Comparison of ENCODE assay signal across 8 cellular contexts in the genomic region with DNA sequence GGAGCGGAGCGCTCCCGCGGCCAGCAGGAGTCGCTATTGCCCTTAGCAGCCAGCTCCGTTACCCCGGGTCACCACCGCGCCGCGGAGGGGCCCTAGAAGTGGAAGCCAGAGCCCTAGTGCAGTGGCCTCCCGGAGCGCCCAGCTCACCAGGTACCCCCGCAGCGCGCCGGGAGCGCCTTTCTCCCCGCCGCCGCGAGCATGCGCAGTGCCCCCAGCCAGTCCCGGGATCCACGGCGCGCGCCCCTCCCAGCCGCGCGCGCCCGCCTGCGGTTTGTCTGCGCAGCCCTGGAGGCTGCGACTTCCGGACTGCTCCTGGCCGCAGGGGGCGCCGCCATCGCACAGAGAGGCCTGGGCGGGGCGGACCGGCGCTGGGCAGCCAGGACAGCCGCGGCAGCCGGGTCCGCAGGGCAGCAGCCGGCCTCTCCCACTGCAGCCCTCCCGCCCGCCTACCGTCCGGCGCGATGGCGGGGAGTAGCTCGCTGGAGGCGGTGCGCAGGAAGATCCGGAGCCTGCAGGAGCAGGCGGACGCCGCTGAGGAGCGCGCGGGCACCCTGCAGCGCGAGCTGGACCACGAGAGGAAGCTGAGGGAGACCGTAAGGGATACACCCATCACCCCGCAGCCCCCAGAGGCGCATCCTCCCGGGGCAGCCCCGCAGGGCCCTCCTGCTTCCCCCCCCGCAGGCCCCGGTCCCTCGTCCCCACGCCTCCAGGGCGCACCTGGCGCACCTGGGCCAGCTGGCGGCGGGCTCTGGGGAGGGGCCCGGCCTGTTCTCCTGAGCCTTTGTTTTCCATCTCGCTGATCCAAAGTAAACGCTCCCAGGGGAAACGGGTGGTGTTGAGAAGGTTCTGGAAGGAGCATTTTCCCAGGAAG. TPM values are rescaled to one million over a fixed set of nuclear protein-coding genes. Genes with fewer than 3 reads are reported as not detected.
DNase-seq lines count a peak whose midpoint lies in the region; ATAC-seq, FAIRE-seq and TF ChIP-seq lines count a peak whose summit lies in the region.

No MANE protein-coding gene starts in this region.

- CTCF ChIA-PET in T-cell (lab: Charles Lee): interaction anchor here (0.6 to 3.0 kb wide), 21 partner anchors 9 to 377 kb away, joined by 3 to 18 read pairs (median 4); partner anchors contain the start of genes APH1B (in 1 of the 2) and RPS27L (in 1 of the 2)

- peak overlapping the region; percentile 92 to 95 (median 94) for H3K4me3 Mint-ChIP-seq in T-cell

- H3K27ac Mint-ChIP-seq in T-cell: peak overlapping the region; percentile 74 to 79

- ATAC-seq in HG02798 (IDR thresholded peaks at IDR 0.05; ENCODE audit: poor library complexity, unreplicated experiment): peak; percentile 92
- ATAC-seq in T-cell (replicated peaks in 1 of 4): peak; percentile 84 to 87 (median 85)
- ATAC-seq in left ventricle myocardium superior: peak; percentile 74

- no peaks in the 10 kb centered on the region for H3K9me3 Mint-ChIP-seq in T-cell

- H3K27me3 Mint-ChIP-seq in T-cell: peaks cover 31 to 39% of the 10 kb centered on the region in 2 donors

- FAIRE-seq in GM12891 (lab: Jason Lieb, UNC): peak; percentile 84
- FAIRE-seq in urothelium cell line (lab: Jason Lieb, UNC): peak; percentile 50

- H3K4me1 Mint-ChIP-seq in T-cell: peaks cover 18 to 30% (median 26%) of the 10 kb centered on the region in 3 donors

- intact Hi-C loops in left ventricle myocardium superior (cut with micrococcal nuclease): loop anchor here (5.0 to 10.0 kb wide), 2 partner anchors 44 to 204 kb away; no protein-coding TSS in a partner anchor

- peak; percentile 94 for DNase-seq in GM12891 (ENCODE audit: insufficient read length, low spot score)
- DNase-seq in NCI-H1417 (lab: John Stamatoyannopoulos, UW): peak; percentile 93 to 96 (median 96)
- peak; percentile 64 to 87 (median 81) for DNase-seq in T-cell
- peak; percentile 79 for DNase-seq in amniotic stem cell (lab: John Stamatoyannopoulos, UW)
- DNase-seq in left ventricle myocardium superior: peak; percentile 95
- DNase-seq in pulmonary artery endothelial cell (ENCODE audit: low read depth, low spot score): peak; percentile 69
- peak; percentile 97 for DNase-seq in urothelium cell line (ENCODE audit: low spot score)

- H3K36me3 Mint-ChIP-seq in T-cell: no peaks in the 10 kb centered on the region

- POLR2A ChIA-PET in T-cell (lab: Charles Lee): interaction anchor here in 1 of 2 donors (0.6 to 1.1 kb wide), 2 partner anchors 17 to 1049 kb away, joined by 3 to 6 read pairs; no protein-coding TSS in a partner anchor

- TF ChIP-seq POLR2A in GM12891 (IDR thresholded peaks at IDR 0.05; ENCODE audit: low read depth, low read length): no peak

TF ChIP-seq in GM12891, 5 proteins besides CTCF, POLR2A, EP300 and RAD21:
- no peak for TF ChIP-seq POU2F2 (IDR thresholded peaks at IDR 0.05; ENCODE audit: low read depth, low read length)
- no peak for TF ChIP-seq PAX5 (IDR thresholded peaks at IDR 0.05; ENCODE audit: insufficient read depth, low read length, severe bottlenecking)

RNA-seq across cellular contexts. Expression of gene TPM1, which starts 5.8 kb away (rescaled TPM):
- polyA plus RNA-seq in GM12891 (2012; ENCODE audit: low read depth, missing spikeins): 0.68 TPM
- total RNA-seq in T-cell: 10 to 100 TPM; 12.1 to 27.0 (median 23.3) TPM
- 14,056 TPM for total RNA-seq in left ventricle myocardium superior
- 373 and 375 TPM in 2 replicates for total RNA-seq in pulmonary artery endothelial cell

Comparison
In these comparisons a context has a peak if more than half of its experiments do, and no peak if none do; other contexts are left out.
1. Peak in every context shown above with its lines: DNase-seq and ATAC-seq.
2. RNA of gene TPM1, which starts 5.8 kb away (total RNA-seq): 14,056 TPM in left ventricle myocardium superior (single experiment); 373 to 375 TPM in pulmonary artery endothelial cell and 12.1 to 27.0 TPM in T-cell; every median in the first group is over 10 times any median in the second.